Comparison of ENCODE assay signal across 35 cellular contexts in the genomic region with DNA sequence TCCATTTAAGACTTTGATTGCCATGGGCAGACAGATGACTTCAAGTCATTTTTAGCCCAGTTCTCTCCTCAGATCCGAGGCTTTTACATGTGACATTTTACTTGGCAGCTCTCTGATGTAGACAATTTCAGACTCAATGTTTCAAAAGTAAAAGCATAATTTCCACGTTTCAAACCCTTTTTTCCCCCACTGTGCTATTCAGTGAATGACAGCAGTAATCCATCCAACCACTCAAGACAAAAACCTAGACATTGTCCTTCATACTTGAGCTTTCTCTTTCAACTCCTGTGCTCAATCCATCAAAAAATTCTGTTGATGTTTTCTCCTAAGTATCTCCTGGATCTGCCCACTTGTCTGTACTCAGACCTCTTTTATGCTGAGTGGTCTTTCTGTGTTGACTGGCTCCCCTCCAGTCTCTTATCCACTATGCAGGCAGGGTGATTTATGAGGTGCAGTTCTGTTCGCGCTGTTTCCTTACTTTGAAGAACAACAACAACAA.
"Had no signal": no experiment of that assay in that cellular context is flagged by ENCODE, and none has a peak within 500 bp of the region (broad histone marks: within the 10 kb centered on the region; RNA-seq: fewer than 3 reads in every experiment).

No MANE protein-coding gene starts in this region.

- H3K4me1 ChIP-seq: ascending aorta, colonic mucosa had no signal

- H3K27me3 Mint-ChIP-seq: activated B cell treated with CpG ODN at 0.5 μM for 24 hours; activated CD4-positive, alpha-beta memory T cell treated with anti-CD3 and anti-CD28 coated beads for 36 hours; activated CD4-positive, alpha-beta T cell treated with anti-CD3 and anti-CD28 coated beads, Interleukin-2, amount 10 ng/mL, durations not matched to agents 24 days and 14 days; activated CD8-positive, alpha-beta memory T cell treated with anti-CD3 and anti-CD28 coated beads, Interleukin-2, amount 10 ng/mL, durations not matched to agents 7 days and 5 days; activated naive CD4-positive, alpha-beta T cell treated with anti-CD3 and anti-CD28 coated beads, Interleukin-2, amount 10 ng/mL, durations not matched to agents 7 days and 5 days; activated naive CD8-positive, alpha-beta T cell; activated naive CD8-positive, alpha-beta T cell treated with anti-CD3 and anti-CD28 coated beads, Interleukin-2, amount 10 ng/mL, durations not matched to agents 7 days and 5 days; activated naive CD8-positive, alpha-beta T cell treated with anti-CD3 and anti-CD28 coated beads, Interleukin-2, amount 50 U/mL, for 24 hours; activated T-cell treated with anti-CD3 and anti-CD28 coated beads, Interleukin-2, amount 50 U/mL, for 24 hours; central memory CD8-positive, alpha-beta T cell had no signal

- H3K27me3 ChIP-seq: ascending aorta, colonic mucosa had no signal

- H3K4me3 Mint-ChIP-seq: activated B cell treated with CpG ODN at 0.5 μM for 24 hours; activated CD4-positive, alpha-beta memory T cell treated with anti-CD3 and anti-CD28 coated beads for 36 hours; activated CD4-positive, alpha-beta T cell treated with anti-CD3 and anti-CD28 coated beads, Interleukin-2, amount 10 ng/mL, durations not matched to agents 24 days and 14 days; activated CD8-positive, alpha-beta memory T cell treated with anti-CD3 and anti-CD28 coated beads, Interleukin-2, amount 10 ng/mL, durations not matched to agents 7 days and 5 days; activated CD8-positive, alpha-beta T cell treated with anti-CD3 and anti-CD28 coated beads, Interleukin-2, amount 10 ng/mL, durations not matched to agents 7 days and 5 days; activated naive CD4-positive, alpha-beta T cell treated with anti-CD3 and anti-CD28 coated beads, Interleukin-2, amount 10 ng/mL, durations not matched to agents 7 days and 5 days; activated naive CD4-positive, alpha-beta T cell treated with anti-CD3 and anti-CD28 coated beads, Interleukin-2, amount 50 U/mL, for 24 hours; activated naive CD8-positive, alpha-beta T cell; activated naive CD8-positive, alpha-beta T cell treated with anti-CD3 and anti-CD28 coated beads, Interleukin-2, amount 10 ng/mL, durations not matched to agents 7 days and 5 days; activated naive CD8-positive, alpha-beta T cell treated with anti-CD3 and anti-CD28 coated beads, Interleukin-2, amount 50 U/mL, for 24 hours; activated T-cell treated with anti-CD3 and anti-CD28 coated beads, Interleukin-2, amount 50 U/mL, for 24 hours; brain; central memory CD8-positive, alpha-beta T cell; T-helper 2 cell treated with Interferon-gamma antibody and Interleukin-4, amounts not matched to agents 5 μg/mL and 100 μg/mL, for 36 hours had no signal

- DNase-seq: activated B cell treated with CpG ODN at 0.5 μM for 24 hours; activated CD4-positive, alpha-beta memory T cell treated with anti-CD3 and anti-CD28 coated beads for 36 hours; activated CD4-positive, alpha-beta T cell treated with anti-CD3 and anti-CD28 coated beads for 4 hours; activated CD4-positive, alpha-beta T cell treated with anti-CD3 and anti-CD28 coated beads, Interleukin-2, amount 10 ng/mL, durations not matched to agents 24 days and 14 days; activated CD4-positive, alpha-beta T cell treated with anti-CD3 and anti-CD28 coated beads, Interleukin-2, amount 50 U/mL, for 1 hour; activated CD4-positive, alpha-beta T cell treated with anti-CD3 and anti-CD28 coated beads, Interleukin-2, amount 50 U/mL, for 4 hours; activated CD4-positive, CD25-positive, alpha-beta regulatory T cell treated with anti-CD3 and anti-CD28 coated beads, Interleukin-2, amount 50 U/mL, for 72 hours; activated CD8-positive, alpha-beta memory T cell treated with anti-CD3 and anti-CD28 coated beads for 24 hours; activated CD8-positive, alpha-beta memory T cell treated with anti-CD3 and anti-CD28 coated beads, Interleukin-2, amount 10 ng/mL, durations not matched to agents 7 days and 5 days; activated CD8-positive, alpha-beta memory T cell treated with anti-CD3 and anti-CD28 coated beads, Interleukin-2, amount 50 U/mL, for 48 hours; activated CD8-positive, alpha-beta T cell treated with anti-CD3 and anti-CD28 coated beads, Interleukin-2, amount 10 ng/mL, durations not matched to agents 7 days and 5 days; activated effector memory CD4-positive, alpha-beta T cell treated with Interleukin-2 at 50 U/mL for 16 hours; activated gamma-delta T cell; activated naive CD4-positive, alpha-beta T cell treated with anti-CD3 and anti-CD28 coated beads, Interleukin-2, amount 10 ng/mL, durations not matched to agents 7 days and 5 days; activated naive CD4-positive, alpha-beta T cell treated with Interleukin-2 at 50 U/mL for 16 hours; activated naive CD8-positive, alpha-beta T cell treated with anti-CD3 and anti-CD28 coated beads, Interleukin-2, amount 10 ng/mL, durations not matched to agents 7 days and 5 days; activated naive CD8-positive, alpha-beta T cell treated with anti-CD3 and anti-CD28 coated beads, Interleukin-2, amount 50 U/mL, for 24 hours; activated T-cell treated with anti-CD3 and anti-CD28 coated beads, Interleukin-2, amount 50 U/mL, for 24 hours; activated T-cell treated with anti-CD3 and anti-CD28 coated beads, Interleukin-2, amount 50 U/mL, for 48 hours; amygdala; anterior cingulate cortex; caudate nucleus; cerebellar nuclear complex; colonic mucosa; T-helper 2 cell; T-helper 9 cell had no signal

- H3K9me3 ChIP-seq: ascending aorta, colonic mucosa had no signal

- H3K27ac ChIP-seq: ascending aorta, cardiac muscle cell, colonic mucosa, VCaP had no signal

- H3K27ac Mint-ChIP-seq: activated B cell treated with CpG ODN at 0.5 μM for 24 hours; activated CD4-positive, alpha-beta memory T cell treated with anti-CD3 and anti-CD28 coated beads for 36 hours; activated CD4-positive, alpha-beta T cell treated with anti-CD3 and anti-CD28 coated beads, Interleukin-2, amount 10 ng/mL, durations not matched to agents 24 days and 14 days; activated CD8-positive, alpha-beta memory T cell treated with anti-CD3 and anti-CD28 coated beads, Interleukin-2, amount 10 ng/mL, durations not matched to agents 7 days and 5 days; activated CD8-positive, alpha-beta T cell treated with anti-CD3 and anti-CD28 coated beads, Interleukin-2, amount 10 ng/mL, durations not matched to agents 7 days and 5 days; activated naive CD4-positive, alpha-beta T cell treated with anti-CD3 and anti-CD28 coated beads, Interleukin-2, amount 10 ng/mL, durations not matched to agents 7 days and 5 days; activated naive CD4-positive, alpha-beta T cell treated with anti-CD3 and anti-CD28 coated beads, Interleukin-2, amount 50 U/mL, for 24 hours; activated naive CD8-positive, alpha-beta T cell; activated naive CD8-positive, alpha-beta T cell treated with anti-CD3 and anti-CD28 coated beads, Interleukin-2, amount 10 ng/mL, durations not matched to agents 7 days and 5 days; activated naive CD8-positive, alpha-beta T cell treated with anti-CD3 and anti-CD28 coated beads, Interleukin-2, amount 50 U/mL, for 24 hours; activated T-cell treated with anti-CD3 and anti-CD28 coated beads, Interleukin-2, amount 50 U/mL, for 24 hours; activated T-helper 2 cell treated with anti-CD3 and anti-CD28 coated beads, Interferon-gamma antibody, Interleukin-2, Interleukin-4, amounts not matched to agents 10 μg/mL and 5 μg/mL and 100 μg/mL, durations not matched to agents 14 hours and 24 hours and 36 hours; brain; T-helper 2 cell treated with Interferon-gamma antibody and Interleukin-4, amounts not matched to agents 5 μg/mL and 100 μg/mL, for 36 hours had no signal

- H3K4me1 Mint-ChIP-seq: activated B cell treated with CpG ODN at 0.5 μM for 24 hours; activated CD4-positive, alpha-beta T cell treated with anti-CD3 and anti-CD28 coated beads, Interleukin-2, amount 10 ng/mL, durations not matched to agents 24 days and 14 days; activated CD8-positive, alpha-beta memory T cell treated with anti-CD3 and anti-CD28 coated beads, Interleukin-2, amount 10 ng/mL, durations not matched to agents 7 days and 5 days; activated naive CD4-positive, alpha-beta T cell treated with anti-CD3 and anti-CD28 coated beads, Interleukin-2, amount 10 ng/mL, durations not matched to agents 7 days and 5 days; activated naive CD4-positive, alpha-beta T cell treated with anti-CD3 and anti-CD28 coated beads, Interleukin-2, amount 50 U/mL, for 24 hours; activated naive CD8-positive, alpha-beta T cell treated with anti-CD3 and anti-CD28 coated beads, Interleukin-2, amount 10 ng/mL, durations not matched to agents 7 days and 5 days; activated naive CD8-positive, alpha-beta T cell treated with anti-CD3 and anti-CD28 coated beads, Interleukin-2, amount 50 U/mL, for 24 hours; brain; central memory CD8-positive, alpha-beta T cell had no signal

- H3K36me3 Mint-ChIP-seq: activated CD4-positive, alpha-beta memory T cell treated with anti-CD3 and anti-CD28 coated beads for 36 hours; activated CD8-positive, alpha-beta memory T cell treated with anti-CD3 and anti-CD28 coated beads, Interleukin-2, amount 10 ng/mL, durations not matched to agents 7 days and 5 days; activated naive CD4-positive, alpha-beta T cell treated with anti-CD3 and anti-CD28 coated beads, Interleukin-2, amount 10 ng/mL, durations not matched to agents 7 days and 5 days; activated naive CD4-positive, alpha-beta T cell treated with anti-CD3 and anti-CD28 coated beads, Interleukin-2, amount 50 U/mL, for 24 hours; activated naive CD8-positive, alpha-beta T cell; activated naive CD8-positive, alpha-beta T cell treated with anti-CD3 and anti-CD28 coated beads, Interleukin-2, amount 10 ng/mL, durations not matched to agents 7 days and 5 days; brain had no signal

- H3K9me3 Mint-ChIP-seq: activated B cell treated with CpG ODN at 0.5 μM for 24 hours; activated CD4-positive, alpha-beta memory T cell treated with anti-CD3 and anti-CD28 coated beads for 36 hours; activated CD4-positive, alpha-beta T cell treated with anti-CD3 and anti-CD28 coated beads, Interleukin-2, amount 10 ng/mL, durations not matched to agents 24 days and 14 days; activated naive CD4-positive, alpha-beta T cell treated with anti-CD3 and anti-CD28 coated beads, Interleukin-2, amount 10 ng/mL, durations not matched to agents 7 days and 5 days; activated naive CD4-positive, alpha-beta T cell treated with anti-CD3 and anti-CD28 coated beads, Interleukin-2, amount 50 U/mL, for 24 hours; activated naive CD8-positive, alpha-beta T cell treated with anti-CD3 and anti-CD28 coated beads, Interleukin-2, amount 10 ng/mL, durations not matched to agents 7 days and 5 days; activated naive CD8-positive, alpha-beta T cell treated with anti-CD3 and anti-CD28 coated beads, Interleukin-2, amount 50 U/mL, for 24 hours; activated T-cell treated with anti-CD3 and anti-CD28 coated beads, Interleukin-2, amount 50 U/mL, for 24 hours; activated T-helper 2 cell treated with anti-CD3 and anti-CD28 coated beads, Interferon-gamma antibody, Interleukin-2, Interleukin-4, amounts not matched to agents 10 μg/mL and 5 μg/mL and 100 μg/mL, durations not matched to agents 14 hours and 24 hours and 36 hours; T-helper 2 cell treated with Interferon-gamma antibody and Interleukin-4, amounts not matched to agents 5 μg/mL and 100 μg/mL, for 36 hours had no signal

- H3K36me3 ChIP-seq: ascending aorta, cardiac muscle cell, colonic mucosa had no signal

- H3K4me3 ChIP-seq: ascending aorta, cardiac muscle cell, colonic mucosa had no signal

- ATAC-seq: activated CD8-positive, alpha-beta memory T cell treated with anti-CD3 and anti-CD28 coated beads, Interleukin-2, amount 10 ng/mL, durations not matched to agents 7 days and 5 days; activated CD8-positive, alpha-beta T cell treated with anti-CD3 and anti-CD28 coated beads, Interleukin-2, amount 10 ng/mL, durations not matched to agents 7 days and 5 days; activated naive CD8-positive, alpha-beta T cell treated with anti-CD3 and anti-CD28 coated beads, Interleukin-2, amount 50 U/mL, for 24 hours had no signal
